32 cellular contexts compared by ENCODE assay signal in the genomic region with DNA sequence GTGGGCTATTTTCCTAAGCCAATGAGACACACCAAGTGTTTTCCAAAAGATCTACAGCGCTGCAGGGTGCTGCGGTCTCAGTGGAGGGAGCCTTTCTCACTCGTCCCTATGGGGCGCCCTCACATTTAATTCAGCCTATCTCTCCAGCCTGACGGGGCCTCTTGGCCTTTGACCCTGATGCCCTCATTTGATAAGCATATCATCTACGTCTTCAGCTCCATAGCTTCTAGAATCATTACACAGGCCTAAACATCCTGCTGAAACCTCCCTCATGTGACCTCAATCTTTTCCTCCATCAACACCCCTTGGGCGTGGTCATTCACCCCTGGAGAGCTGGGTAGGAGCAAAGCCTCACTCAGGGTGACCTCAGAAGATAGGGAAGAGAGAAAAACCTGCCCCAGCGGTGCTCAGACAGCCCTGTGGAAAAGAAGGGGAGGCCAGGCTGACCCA. TPM values are rescaled to one million over a fixed set of nuclear protein-coding genes. Genes with fewer than 3 reads are reported as not detected.
"Had no signal": no experiment of that assay in that cellular context is flagged by ENCODE, and none has a peak within 500 bp of the region (broad histone marks: within the 10 kb centered on the region; RNA-seq: fewer than 3 reads in every experiment).

No MANE protein-coding gene starts in this region.

- H3K4me1 Mint-ChIP-seq: activated naive CD4-positive, alpha-beta T cell treated with anti-CD3 and anti-CD28 coated beads, Interleukin-2, amount 10 ng/mL, durations not matched to agents 7 days and 5 days; activated naive CD8-positive, alpha-beta T cell treated with anti-CD3 and anti-CD28 coated beads, Interleukin-2, amount 10 ng/mL, durations not matched to agents 7 days and 5 days; brain; central memory CD8-positive, alpha-beta T cell; T-helper 17 cell had no signal

- H3K4me3 ChIP-seq: ascending aorta, breast epithelium, coronary artery, esophagus squamous epithelium, gastroesophageal sphincter, heart right ventricle had no signal

- H3K4me1 ChIP-seq: ascending aorta, breast epithelium, gastroesophageal sphincter, heart right ventricle had no signal

- H3K36me3 ChIP-seq: ascending aorta, breast epithelium, esophagus squamous epithelium, gastroesophageal sphincter, heart right ventricle had no signal

- H3K9me3 Mint-ChIP-seq: activated naive CD8-positive, alpha-beta T cell treated with anti-CD3 and anti-CD28 coated beads, Interleukin-2, amount 10 ng/mL, durations not matched to agents 7 days and 5 days; activated T-cell treated with anti-CD3 and anti-CD28 coated beads, Interleukin-2, amount 50 U/mL, for 24 hours; central memory CD8-positive, alpha-beta T cell; T-helper 2 cell treated with Interferon-gamma antibody and Interleukin-4, amounts not matched to agents 5 μg/mL and 100 μg/mL, for 36 hours had no signal

- ATAC-seq: activated naive CD4-positive, alpha-beta T cell treated with anti-CD3 and anti-CD28 coated beads, Interleukin-2, amount 50 U/mL, for 72 hours; activated T-cell treated with anti-CD3 and anti-CD28 coated beads, Interleukin-2, amount 50 U/mL, for 72 hours; gastroesophageal sphincter; heart right ventricle; T-helper 17 cell had no signal

- H3K27me3 ChIP-seq: ascending aorta, breast epithelium, esophagus squamous epithelium had no signal

- H3K9me3 ChIP-seq: ascending aorta, breast epithelium, esophagus squamous epithelium, gastroesophageal sphincter, heart right ventricle had no signal

- H3K27ac ChIP-seq: ascending aorta, breast epithelium, coronary artery, dorsolateral prefrontal cortex, esophagus squamous epithelium, gastroesophageal sphincter, heart right ventricle had no signal

- H3K27me3 Mint-ChIP-seq: activated naive CD4-positive, alpha-beta T cell treated with anti-CD3 and anti-CD28 coated beads, Interleukin-2, amount 10 ng/mL, durations not matched to agents 7 days and 5 days; dendritic cell treated with granulocyte-macrophage colony-stimulating factor and Interleukin-4, amounts not matched to agents 40 ng/mL and 50 ng/mL, for 4 days had no signal

- H3K36me3 Mint-ChIP-seq: activated naive CD4-positive, alpha-beta T cell treated with anti-CD3 and anti-CD28 coated beads, Interleukin-2, amount 10 ng/mL, durations not matched to agents 7 days and 5 days; activated naive CD4-positive, alpha-beta T cell treated with anti-CD3 and anti-CD28 coated beads, Interleukin-2, amount 50 U/mL, for 72 hours; activated naive CD8-positive, alpha-beta T cell treated with anti-CD3 and anti-CD28 coated beads, Interleukin-2, amount 10 ng/mL, durations not matched to agents 7 days and 5 days; brain had no signal

- DNase-seq: activated CD4-positive, alpha-beta T cell treated with anti-CD3 and anti-CD28 coated beads for 4 hours; activated CD4-positive, alpha-beta T cell treated with anti-CD3 and anti-CD28 coated beads, Interleukin-2, amount 50 U/mL, for 1 hour; activated CD4-positive, alpha-beta T cell treated with anti-CD3 and anti-CD28 coated beads, Interleukin-2, amount 50 U/mL, for 48 hours; activated CD4-positive, CD25-positive, alpha-beta regulatory T cell; activated CD4-positive, CD25-positive, alpha-beta regulatory T cell treated with anti-CD3 and anti-CD28 coated beads, Interleukin-2, amount 50 U/mL, for 72 hours; activated CD8-positive, alpha-beta memory T cell treated with anti-CD3 and anti-CD28 coated beads, Interleukin-2, amount 50 U/mL, for 48 hours; activated gamma-delta T cell; activated naive CD4-positive, alpha-beta T cell; activated naive CD4-positive, alpha-beta T cell treated with anti-CD3 and anti-CD28 coated beads, Interleukin-2, amount 10 ng/mL, durations not matched to agents 7 days and 5 days; activated naive CD8-positive, alpha-beta T cell treated with anti-CD3 and anti-CD28 coated beads, Interleukin-2, amount 10 ng/mL, durations not matched to agents 7 days and 5 days; activated T-cell treated with anti-CD3 and anti-CD28 coated beads for 4 hours; activated T-cell treated with anti-CD3 and anti-CD28 coated beads, Interleukin-2, amount 50 U/mL, for 24 hours; activated T-cell treated with anti-CD3 and anti-CD28 coated beads, Interleukin-2, amount 50 U/mL, for 72 hours; dorsolateral prefrontal cortex; effector memory CD4-positive, alpha-beta T cell; erythroblast; esophagus squamous epithelium; foreskin melanocyte; heart right ventricle; SW 1271; T-helper 1 cell; T-helper 17 cell; T1000 had no signal

- H3K4me3 Mint-ChIP-seq: activated naive CD4-positive, alpha-beta T cell treated with anti-CD3 and anti-CD28 coated beads, Interleukin-2, amount 10 ng/mL, durations not matched to agents 7 days and 5 days; activated naive CD8-positive, alpha-beta T cell treated with anti-CD3 and anti-CD28 coated beads, Interleukin-2, amount 10 ng/mL, durations not matched to agents 7 days and 5 days; activated T-cell treated with anti-CD3 and anti-CD28 coated beads, Interleukin-2, amount 50 U/mL, for 24 hours; activated T-cell treated with anti-CD3 and anti-CD28 coated beads, Interleukin-2, amount 50 U/mL, for 72 hours; brain; central memory CD8-positive, alpha-beta T cell; dendritic cell treated with granulocyte-macrophage colony-stimulating factor and Interleukin-4, amounts not matched to agents 40 ng/mL and 50 ng/mL, for 4 days; T-helper 17 cell; T-helper 2 cell treated with Interferon-gamma antibody and Interleukin-4, amounts not matched to agents 5 μg/mL and 100 μg/mL, for 36 hours had no signal

- H3K27ac Mint-ChIP-seq: activated naive CD4-positive, alpha-beta T cell treated with anti-CD3 and anti-CD28 coated beads, Interleukin-2, amount 10 ng/mL, durations not matched to agents 7 days and 5 days; activated naive CD4-positive, alpha-beta T cell treated with anti-CD3 and anti-CD28 coated beads, Interleukin-2, amount 50 U/mL, for 72 hours; activated naive CD8-positive, alpha-beta T cell treated with anti-CD3 and anti-CD28 coated beads, Interleukin-2, amount 10 ng/mL, durations not matched to agents 7 days and 5 days; activated T-cell treated with anti-CD3 and anti-CD28 coated beads, Interleukin-2, amount 50 U/mL, for 24 hours; activated T-cell treated with anti-CD3 and anti-CD28 coated beads, Interleukin-2, amount 50 U/mL, for 72 hours; brain; dendritic cell treated with granulocyte-macrophage colony-stimulating factor and Interleukin-4, amounts not matched to agents 40 ng/mL and 50 ng/mL, for 4 days; T-helper 17 cell; T-helper 2 cell treated with Interferon-gamma antibody and Interleukin-4, amounts not matched to agents 5 μg/mL and 100 μg/mL, for 36 hours had no signal

RNA-seq across cellular contexts. Expression of a gene that starts 57.4 kb away (rescaled TPM):
- total RNA-seq: activated naive CD8-positive, alpha-beta T cell treated with anti-CD3 and anti-CD28 coated beads, Interleukin-2, amount 10 ng/mL, durations not matched to agents 7 days and 5 days; activated T-cell treated with anti-CD3 and anti-CD28 coated beads, Interleukin-2, amount 50 U/mL, for 72 hours; T-helper 17 cell had no signal
